ENCODE assay signal across 15 cellular contexts in genomic region chr2:240421396-240421795, GRCh38. TPM values are rescaled to one million over a fixed set of nuclear protein-coding genes. Genes with fewer than 3 reads are reported as not detected.
DNase-seq lines count a peak whose midpoint lies in the region; ATAC-seq lines count a peak whose summit lies in the region.
"Had no signal": no experiment of that assay in that cellular context is flagged by ENCODE, and none has a peak within 500 bp of the region (broad histone marks: within the 10 kb centered on the region; RNA-seq: fewer than 3 reads in every experiment).

No MANE protein-coding gene starts in this region.

- no peaks in the 10 kb centered on the region for H3K9me3 ChIP-seq in right cardiac atrium (ENCODE audit: control insufficient read depth, low read length)

- H3K4me3 Mint-ChIP-seq in natural killer cell treated with Interleukin-12 subunit alpha and Interleukin-12 subunit beta and Interleukin-15 and Interleukin-18, amount 100 ng/mL, for 72 hours, result no peak overlapping the region

- H3K4me1 ChIP-seq in right cardiac atrium (ENCODE audit: control insufficient read depth, insufficient read depth, low read length), result no peaks in the 10 kb centered on the region

- H3K4me1 Mint-ChIP-seq in natural killer cell treated with Interleukin-12 subunit alpha and Interleukin-12 subunit beta and Interleukin-15 and Interleukin-18, amount 100 ng/mL, for 72 hours (ENCODE audit: low read depth in 2 of 2), result no peaks in the 10 kb centered on the region

- H3K27ac Mint-ChIP-seq in natural killer cell treated with Interleukin-12 subunit alpha and Interleukin-12 subunit beta and Interleukin-15 and Interleukin-18, amount 100 ng/mL, for 72 hours, result no peak overlapping the region

- no peak overlapping the region for H3K4me3 ChIP-seq in right cardiac atrium (ENCODE audit: low read length)
- H3K4me3 ChIP-seq: K562 had no signal

- H3K36me3 Mint-ChIP-seq in natural killer cell treated with Interleukin-12 subunit alpha and Interleukin-12 subunit beta and Interleukin-15 and Interleukin-18, amount 100 ng/mL, for 72 hours, result no peaks in the 10 kb centered on the region

- intact Hi-C loops in right cardiac atrium (cut with DNase I) (no loop called here), Right ventricle myocardium superior (cut with DNase I) (no loop called here)

- ATAC-seq in right cardiac atrium (no peak), Right ventricle myocardium superior (ENCODE audit: poor library complexity) (no peak), GM21717 (IDR thresholded peaks at IDR 0.05; ENCODE audit: unreplicated experiment) (no peak)
- no peak for ATAC-seq in natural killer cell treated with Interleukin-12 subunit alpha and Interleukin-12 subunit beta and Interleukin-15 and Interleukin-18, amount 100 ng/mL, for 72 hours
- ATAC-seq: K562 had no signal

- peaks cover 0 to under 1% of the 10 kb centered on the region in 2 donors for H3K27me3 Mint-ChIP-seq in natural killer cell treated with Interleukin-12 subunit alpha and Interleukin-12 subunit beta and Interleukin-15 and Interleukin-18, amount 100 ng/mL, for 72 hours

- DNase-seq in activated CD4-positive, CD25-positive, alpha-beta regulatory T cell treated with anti-CD3 and anti-CD28 coated beads, Interleukin-2, amount 50 U/mL, for 72 hours, result peak; percentile 11
- DNase-seq in activated CD4-positive, CD25-positive, alpha-beta regulatory T cell (lab: John Stamatoyannopoulos, UW), result no peak
- DNase-seq in right cardiac atrium, result peak in 2 of 3 donors; percentile 21 to 25
- no peak for DNase-seq in Right ventricle myocardium superior
- DNase-seq in natural killer cell treated with Interleukin-12 subunit alpha and Interleukin-12 subunit beta and Interleukin-15 and Interleukin-18, amount 100 ng/mL, for 72 hours (ENCODE audit: low spot score), result peak; percentile 12
- DNase-seq in ureter (ENCODE audit: low spot score), result peak; percentile 31
- DNase-seq in kidney glomerular epithelial cell (lab: John Stamatoyannopoulos, UW), result no peak
- DNase-seq: DMS 273 treated with DMSO at 0.1 percent for 48 hours, DND-41, NCI-H1092 treated with DMSO at 0.1 percent for 48 hours, NCI-H774, RPMI8226 had no signal

- no peaks in the 10 kb centered on the region for H3K9me3 Mint-ChIP-seq in natural killer cell treated with Interleukin-12 subunit alpha and Interleukin-12 subunit beta and Interleukin-15 and Interleukin-18, amount 100 ng/mL, for 72 hours

- H3K27ac ChIP-seq in right cardiac atrium (ENCODE audit: low read length), result no peak overlapping the region
- H3K27ac ChIP-seq: 22Rv1 had no signal

- WGBS in right cardiac atrium, result 85% methylated on average over 3 of the region's 3 CpGs

- H3K27me3 ChIP-seq in right cardiac atrium (ENCODE audit: control insufficient read depth, insufficient read depth), result no peaks in the 10 kb centered on the region

RNA-seq across cellular contexts. Expression of gene GPC1, which starts 14.1 kb away (rescaled TPM):
- total RNA-seq in right cardiac atrium (100 to 1,000 TPM in 2 of 4 donors, 10 to 100 TPM in 2; 75.8 to 107 (median 94.8) TPM), Right ventricle myocardium superior (154 TPM), ureter (88.1 TPM)
- 118 TPM for polyA plus RNA-seq in right cardiac atrium
- 1 to 10 TPM; 1.2 to 1.8 TPM for total RNA-seq in natural killer cell treated with Interleukin-12 subunit alpha and Interleukin-12 subunit beta and Interleukin-15 and Interleukin-18, amount 100 ng/mL, for 72 hours

Comparison
In these comparisons a context has a peak if more than half of its experiments do, and no peak if none do; other contexts are left out.
1. DNase-seq: peak in activated CD4-positive, CD25-positive, alpha-beta regulatory T cell treated with anti-CD3 and anti-CD28 coated beads, Interleukin-2, amount 50 U/mL, for 72 hours (single experiment), right cardiac atrium (2 of 3), natural killer cell treated with Interleukin-12 subunit alpha and Interleukin-12 subunit beta and Interleukin-15 and Interleukin-18, amount 100 ng/mL, for 72 hours (single experiment) and ureter (single experiment); none in activated CD4-positive, CD25-positive, alpha-beta regulatory T cell (0 of 4), Right ventricle myocardium superior (single experiment) and kidney glomerular epithelial cell (single experiment).
2. RNA of gene GPC1, which starts 14.1 kb away (total RNA-seq): 154 TPM in Right ventricle myocardium superior (single experiment), 75.8 to 107 TPM in right cardiac atrium and 88.1 TPM in ureter (single experiment); 1.2 to 1.8 TPM in natural killer cell treated with Interleukin-12 subunit alpha and Interleukin-12 subunit beta and Interleukin-15 and Interleukin-18, amount 100 ng/mL, for 72 hours; every median in the first group is over 10 times any median in the second.